Comparison of ENCODE assay signal across 5 cellular contexts in genomic region chr1:232938926-232939325, GRCh38.
"Had no signal": no experiment of that assay in that cellular context is flagged by ENCODE, and none has a peak within 500 bp of the region (broad histone marks: within the 10 kb centered on the region; RNA-seq: fewer than 3 reads in every experiment).

No MANE protein-coding gene starts in this region.

- H3K27ac ChIP-seq: GM23248 had no signal

- H3K9me3 ChIP-seq: HAP-1 had no signal

- DNase-seq: GM23248, GOT3, H7, KG1 had no signal

- H3K4me3 ChIP-seq: GM23248, HAP-1 had no signal

- H3K36me3 ChIP-seq: HAP-1 had no signal

- H3K4me1 ChIP-seq: HAP-1 had no signal
